In genomic region chr11:85810521-85810870, GRCh38 we compare ENCODE assay signal across 8 cellular contexts. TPM values are rescaled to one million over a fixed set of nuclear protein-coding genes. Genes with fewer than 3 reads are reported as not detected.
DNase-seq lines count a peak whose midpoint lies in the region; ATAC-seq and TF ChIP-seq lines count a peak whose summit lies in the region.

No MANE protein-coding gene starts in this region.

- H3K79me2 ChIP-seq in trophoblast cell (ENCODE audit: control insufficient read depth, insufficient read depth, low read length, poor library complexity), result no peaks in the 10 kb centered on the region

- H3K4me3 ChIP-seq in fibroblast of the aortic adventitia (ENCODE audit: low read depth, low read length) (peak overlapping the region; percentile 65), trophoblast cell (ENCODE audit: low read depth, low read length) (peak overlapping the region; percentile 66)

- H3K4me1 ChIP-seq in trophoblast cell (ENCODE audit: control insufficient read depth in 1 of 2, insufficient read depth in 2 of 2, low read length in 2 of 2), result peaks cover 9 to 14% of the 10 kb centered on the region in 2 experiments

- no peak overlapping the region for H3K4ac ChIP-seq in trophoblast cell (ENCODE audit: low read depth, low read length)

- peak overlapping the region; percentile 10 for H4K8ac ChIP-seq in trophoblast cell (ENCODE audit: low read depth, low read length)

- peaks cover 3% of the 10 kb centered on the region for H3K79me1 ChIP-seq in trophoblast cell (ENCODE audit: low read length)

- in situ Hi-C loops in G401 (cut with HindIII; ENCODE audit: low sequenced_read_pairs), result no loop called here

- no peak overlapping the region for H2AK5ac ChIP-seq in trophoblast cell (ENCODE audit: low read length)

- peak overlapping the region; percentile 2 for H2BK120ac ChIP-seq in trophoblast cell (ENCODE audit: insufficient read depth, low read length, poor library complexity)

- WGBS in trophoblast cell (ENCODE audit: extremely low coverage, insufficient coverage, insufficient read length), result no CpG with 5 or more reads among the region's 10 CpGs

- no peak for TF ChIP-seq CTCF in fibroblast of the aortic adventitia (IDR thresholded peaks at IDR 0.05; ENCODE audit: insufficient read depth, low read length)

- no peaks in the 10 kb centered on the region for H3K36me3 ChIP-seq in trophoblast cell (ENCODE audit: control insufficient read depth in 1 of 2, insufficient read depth in 2 of 2, low read length in 2 of 2)

- H4K12ac ChIP-seq in trophoblast cell (ENCODE audit: low read depth, low read length), result no peak overlapping the region

- H3K9me3 ChIP-seq in trophoblast cell (ENCODE audit: insufficient read depth, low read depth, low read length), result no peaks in the 10 kb centered on the region

- H3K27me3 ChIP-seq in trophoblast cell (ENCODE audit: insufficient read depth, low read length), result no peaks in the 10 kb centered on the region

- no peak overlapping the region for H3K9ac ChIP-seq in trophoblast cell (ENCODE audit: low read length)

- H3K18ac ChIP-seq in trophoblast cell (ENCODE audit: low read length), result peak overlapping the region; percentile 3

- H4K91ac ChIP-seq in trophoblast cell (ENCODE audit: low read depth, low read length), result peak overlapping the region; percentile 22

- peak overlapping the region; percentile 79 for H3K4me2 ChIP-seq in trophoblast cell (ENCODE audit: low read length)

- no peak overlapping the region for H3K27ac ChIP-seq in trophoblast cell (ENCODE audit: low read depth, low read length)

- ATAC-seq in SK-N-SH treated with all-trans-retinoic acid at 6 μM for 48 hours, result peak; percentile 2; the same call in 1 of the 3 replicates
- ATAC-seq in activated CD4-positive, CD25-positive, alpha-beta regulatory T cell treated with anti-CD3 and anti-CD28 coated beads, Interleukin-2, amount 50 U/mL, for 24 hours, result no peak
- no peak for ATAC-seq in HG03039 (IDR thresholded peaks at IDR 0.05; ENCODE audit: unreplicated experiment)

- no peak overlapping the region for H2BK12ac ChIP-seq in trophoblast cell (ENCODE audit: low read length)

- H3K14ac ChIP-seq in trophoblast cell (ENCODE audit: low read length), result no peak overlapping the region

- peak; percentile 3 for DNase-seq in G401 (ENCODE audit: low spot score)
- no peak for DNase-seq in fibroblast of the aortic adventitia (ENCODE audit: low read depth)
- DNase-seq in trophoblast cell, result no peak
- DNase-seq in NOMO-1 (lab: John Stamatoyannopoulos, UW; ENCODE audit: unreplicated experiment in 2 of 2), result no peak
- DNase-seq in NCI-H2227 (lab: John Stamatoyannopoulos, UW; ENCODE audit: unreplicated experiment), result no peak

- peak overlapping the region; percentile 40 for H2AFZ ChIP-seq in trophoblast cell (ENCODE audit: insufficient read depth, low read length, poor library complexity)

- no peak overlapping the region for H3K23ac ChIP-seq in trophoblast cell (ENCODE audit: low read length)

- H2BK5ac ChIP-seq in trophoblast cell (ENCODE audit: low read depth, low read length, poor library complexity), result no peak overlapping the region

TF ChIP-seq in SK-N-SH treated with all-trans-retinoic acid at 6 μM for 48 hours, 23 proteins besides CTCF, POLR2A, EP300 and RAD21:
- no peak for TF ChIP-seq PATZ1 (CRISPR knock-in tag; IDR thresholded peaks at IDR 0.05; ENCODE audit: borderline replicate concordance)
- TF ChIP-seq ZC3H10 (CRISPR knock-in tag; IDR thresholded peaks at IDR 0.05), result no peak
- TF ChIP-seq ISL1 (CRISPR knock-in tag; IDR thresholded peaks at IDR 0.05), result no peak
- TF ChIP-seq TSHZ2 (CRISPR knock-in tag; IDR thresholded peaks at IDR 0.05), result no peak
- TF ChIP-seq ZNF565 (CRISPR knock-in tag; conservative IDR thresholded peaks at IDR 0.05; ENCODE audit: low read depth), result no peak
- TF ChIP-seq SNAI2 (CRISPR knock-in tag; IDR thresholded peaks at IDR 0.05), result no peak
- TF ChIP-seq CSDC2 (CRISPR knock-in tag; IDR thresholded peaks at IDR 0.05), result no peak
- no peak for TF ChIP-seq ARNTL (CRISPR knock-in tag; IDR thresholded peaks at IDR 0.05; ENCODE audit: borderline replicate concordance, low read depth)
- TF ChIP-seq ZNF8 (CRISPR knock-in tag; IDR thresholded peaks at IDR 0.05), result no peak
- TF ChIP-seq BACH2 (CRISPR knock-in tag; IDR thresholded peaks at IDR 0.05; ENCODE audit: borderline replicate concordance), result no peak
- TF ChIP-seq RARB (CRISPR knock-in tag; IDR thresholded peaks at IDR 0.05), result no peak
- no peak for TF ChIP-seq ZFP3 (CRISPR knock-in tag; IDR thresholded peaks at IDR 0.05)
- no peak for TF ChIP-seq ZNF70 (CRISPR knock-in tag; IDR thresholded peaks at IDR 0.05)
- no peak for TF ChIP-seq TCF4 (CRISPR knock-in tag; IDR thresholded peaks at IDR 0.05; ENCODE audit: borderline replicate concordance)
- no peak for TF ChIP-seq ZFP30 (CRISPR knock-in tag; IDR thresholded peaks at IDR 0.05)
- TF ChIP-seq OSR1 (CRISPR knock-in tag; IDR thresholded peaks at IDR 0.05), result no peak
- TF ChIP-seq CSRNP3 (CRISPR knock-in tag; IDR thresholded peaks at IDR 0.05), result no peak
- no peak for TF ChIP-seq CREB5 (CRISPR knock-in tag; IDR thresholded peaks at IDR 0.05; ENCODE audit: low read depth)
- TF ChIP-seq PPARA (CRISPR knock-in tag; IDR thresholded peaks at IDR 0.05; ENCODE audit: borderline replicate concordance), result no peak

RNA-seq across cellular contexts. Expression of gene SYTL2, which starts 0.4 kb away (rescaled TPM):
- 16.0 and 16.8 TPM in 2 replicates for total RNA-seq in G401 (2014; rRNA removed; shearing (Covaris generic))
- 5.2 and 52.4 TPM in 2 replicates for total RNA-seq in fibroblast of the aortic adventitia (ENCODE audit: low replicate concordance)
- 4.1 and 4.5 TPM in 2 replicates for polyA plus RNA-seq in trophoblast cell (2013)

RNA-seq across cellular contexts. Expression of gene CCDC83, which starts 44.7 kb away (rescaled TPM):
- total RNA-seq in G401 (2014; rRNA removed; shearing (Covaris generic)), result not detected in 2 replicates
- total RNA-seq in fibroblast of the aortic adventitia (ENCODE audit: low replicate concordance), result not detected in 2 replicates
- not detected in 2 replicates for polyA plus RNA-seq in trophoblast cell (2013)
